ENCODE assay signal across 7 cellular contexts in genomic region chr17:8161289-8162231, GRCh38. TPM values are rescaled to one million over a fixed set of nuclear protein-coding genes. Genes with fewer than 3 reads are reported as not detected.
A peak's percentile ranks its signal among the peaks of the same experiment; 100 is the strongest.
DNase-seq lines count a peak whose midpoint lies in the region; ATAC-seq, FAIRE-seq and TF ChIP-seq lines count a peak whose summit lies in the region.
"Had no signal": no experiment of that assay in that cellular context is flagged by ENCODE, and none has a peak within 500 bp of the region (broad histone marks: within the 10 kb centered on the region; RNA-seq: fewer than 3 reads in every experiment).

No MANE protein-coding gene starts in this region.

- peak overlapping the region; percentile 91 for H3K4me2 ChIP-seq in osteoblast (ENCODE audit: insufficient read depth, low read length)

- H3K27ac ChIP-seq in caudate nucleus (ENCODE audit: low read depth, low read length) (peak overlapping the region; percentile 97), osteoblast (ENCODE audit: low read depth, low read length) (peak overlapping the region; percentile 96)

- H3K4me3 ChIP-seq in osteoblast (ENCODE audit: insufficient read depth, low read length), result peak overlapping the region; percentile 100

- peak; percentile 49 for FAIRE-seq in HTR-8/SVneo (lab: Jason Lieb, UNC)

- peaks cover 34% of the 10 kb centered on the region for H3K79me2 ChIP-seq in osteoblast (ENCODE audit: insufficient read depth, low read length)

- no peak for DNase-seq in HTR-8/SVneo (ENCODE audit: insufficient read length, low spot score)
- no peak for DNase-seq in caudate nucleus (lab: John Stamatoyannopoulos, UW)
- peak; percentile 59 for DNase-seq in osteoblast (ENCODE audit: insufficient read length, low spot score, missing footprints)
- DNase-seq: KBM-7 had no signal

- H3K4me1 ChIP-seq in osteoblast (ENCODE audit: insufficient read depth, low read length), result peaks cover 41% of the 10 kb centered on the region

- H4K20me1 ChIP-seq in osteoblast (ENCODE audit: insufficient read depth, low read length), result peaks cover 14% of the 10 kb centered on the region

- peaks cover 19% of the 10 kb centered on the region for H3K36me3 ChIP-seq in osteoblast (ENCODE audit: insufficient read depth, low read length)

- H3K9me3 ChIP-seq in osteoblast (ENCODE audit: low read depth, low read length), result no peaks in the 10 kb centered on the region

- no peaks in the 10 kb centered on the region for H3K27me3 ChIP-seq in osteoblast (ENCODE audit: insufficient read depth, low read length)

- no peak for TF ChIP-seq CTCF in osteoblast (IDR thresholded peaks at IDR 0.05; ENCODE audit: extremely low read depth, low read depth, low read length)

- ATAC-seq in GM19463 (IDR thresholded peaks at IDR 0.05; ENCODE audit: unreplicated experiment) (no peak), GM21576 (IDR thresholded peaks at IDR 0.05; ENCODE audit: unreplicated experiment) (no peak), HG03025 (IDR thresholded peaks at IDR 0.05; ENCODE audit: low FRiP score, unreplicated experiment) (no peak)

- no peak overlapping the region for H2AFZ ChIP-seq in osteoblast (ENCODE audit: low read length)

RNA-seq across cellular contexts. Expression of gene VAMP2, which starts 1.2 kb away (rescaled TPM):
- 5.3 and 5.4 TPM in 2 replicates for total RNA-seq in osteoblast

RNA-seq across cellular contexts. Expression of gene PER1, which starts 9.4 kb away (rescaled TPM):
- total RNA-seq in osteoblast, result 11.2 and 16.6 TPM in 2 replicates

RNA-seq across cellular contexts. Expression of gene TMEM107, which starts 14.6 kb away (rescaled TPM):
- total RNA-seq in osteoblast, result 8.3 and 8.8 TPM in 2 replicates

RNA-seq across cellular contexts. Expression of gene BORCS6, which starts 28.4 kb away (rescaled TPM):
- 9.4 and 11.5 TPM in 2 replicates for total RNA-seq in osteoblast

RNA-seq across cellular contexts. Expression of gene HES7, which starts 37.7 kb away (rescaled TPM):
- not detected in 2 replicates for total RNA-seq in osteoblast
